Comparison of ENCODE assay signal across 1 cellular context in the genomic region with DNA sequence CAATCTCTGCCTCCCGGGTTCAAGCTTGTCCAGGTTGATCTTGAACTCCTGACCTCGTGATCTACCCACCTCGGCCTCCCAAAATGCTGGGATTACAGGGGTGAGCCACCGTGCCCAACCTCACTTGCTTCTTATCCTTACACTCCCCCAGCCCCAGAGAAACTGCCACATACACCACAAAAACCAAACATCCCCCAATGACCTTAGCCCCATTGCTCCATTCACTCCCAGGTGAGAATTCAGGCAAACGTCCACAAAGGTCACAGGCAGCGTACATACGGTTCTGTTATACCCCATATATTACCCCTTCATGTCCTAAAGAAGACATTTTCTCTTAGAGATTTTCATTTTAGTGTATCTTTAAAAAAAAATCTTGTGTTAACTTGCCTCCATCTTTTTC. TPM values are rescaled to one million over a fixed set of nuclear protein-coding genes. Genes with fewer than 3 reads are reported as not detected.
"Had no signal": no experiment of that assay in that cellular context is flagged by ENCODE, and none has a peak within 500 bp of the region (broad histone marks: within the 10 kb centered on the region; RNA-seq: fewer than 3 reads in every experiment).

No MANE protein-coding gene starts in this region.

RNA-seq across cellular contexts. Expression of a gene that starts 1.1 kb away (rescaled TPM):
- polyA plus RNA-seq: naive thymus-derived CD4-positive, alpha-beta T cell had no signal
